Comparison of ENCODE assay signal across 20 cellular contexts in the genomic region with DNA sequence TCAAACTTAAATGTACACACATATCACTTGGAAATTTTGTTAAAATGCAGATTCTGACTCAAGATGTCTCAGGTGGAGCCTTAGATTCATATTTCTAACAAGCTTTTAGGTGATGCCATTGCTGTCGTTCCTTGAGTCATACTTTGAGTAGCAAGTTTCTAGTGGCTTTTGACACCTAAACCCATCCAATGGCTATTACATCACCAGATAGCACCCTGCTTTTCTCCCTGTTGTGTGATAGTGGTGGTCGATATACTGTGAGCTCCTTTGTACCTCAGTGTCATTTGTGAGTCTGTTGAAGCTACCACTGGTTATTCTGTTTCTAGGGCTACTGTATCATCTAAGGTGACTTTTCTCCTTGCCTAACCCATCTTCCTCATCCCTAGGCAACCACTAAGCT.
"Had no signal": no experiment of that assay in that cellular context is flagged by ENCODE, and none has a peak within 500 bp of the region (broad histone marks: within the 10 kb centered on the region; RNA-seq: fewer than 3 reads in every experiment).

No MANE protein-coding gene starts in this region.

- H3K9me3 Mint-ChIP-seq: activated T-helper 1 cell treated with anti-CD3 and anti-CD28 coated beads, Interleukin-12 subunit alpha, Interleukin-12 subunit beta, Interleukin-2, Interleukin-4 antibody, amounts not matched to agents 30 ng/mL and 10 ng/mL and 1 ng/mL, durations not matched to agents 14 hours and 24 hours and 36 hours had no signal

- H3K27ac Mint-ChIP-seq: activated T-helper 1 cell treated with anti-CD3 and anti-CD28 coated beads, Interleukin-12 subunit alpha, Interleukin-12 subunit beta, Interleukin-2, Interleukin-4 antibody, amounts not matched to agents 30 ng/mL and 10 ng/mL and 1 ng/mL, durations not matched to agents 14 hours and 24 hours and 36 hours; progenitor cell of endocrine pancreas; stimulated activated memory B cell treated with anti-CD40 and anti-IgM and Interleukin-4, amounts not matched to agents 10 μg/mL and 1 μg/mL and 100 μg/mL, for 72 hours had no signal

- H3K4me3 ChIP-seq: colonic mucosa, left ventricle myocardium inferior, mucosa of descending colon, ovary, right lobe of liver, SJCRH30, tibial nerve had no signal

- DNase-seq: activated CD4-positive, alpha-beta T cell treated with anti-CD3 and anti-CD28 coated beads for 4 hours; activated gamma-delta T cell; activated naive CD4-positive, alpha-beta T cell treated with anti-CD3 and anti-CD28 coated beads, Interleukin-2, amount 50 U/mL, for 16 hours; anterior cingulate cortex; cerebellar nuclear complex; colonic mucosa; effector CD8-positive, alpha-beta T cell; islet precursor cell; left ventricle myocardium inferior; mucosa of descending colon; ovary; right lobe of liver; SJCRH30; stimulated activated CD4-positive, alpha-beta T cell treated with anti-CD3 and anti-CD28 coated beads, Interleukin-12 subunit alpha, Interleukin-12 subunit beta, amount 100 ng/mL, for 4 hours; stimulated activated CD4-positive, alpha-beta T cell treated with anti-CD3 and anti-CD28 coated beads, Interleukin-4, amount 100 ng/mL, for 24 hours had no signal

- H3K4me3 Mint-ChIP-seq: activated T-helper 1 cell treated with anti-CD3 and anti-CD28 coated beads, Interleukin-12 subunit alpha, Interleukin-12 subunit beta, Interleukin-2, Interleukin-4 antibody, amounts not matched to agents 30 ng/mL and 10 ng/mL and 1 ng/mL, durations not matched to agents 14 hours and 24 hours and 36 hours; stimulated activated memory B cell treated with anti-CD40 and anti-IgM and Interleukin-4, amounts not matched to agents 10 μg/mL and 1 μg/mL and 100 μg/mL, for 72 hours had no signal

- H3K4me1 Mint-ChIP-seq: stimulated activated memory B cell treated with anti-CD40 and anti-IgM and Interleukin-4, amounts not matched to agents 10 μg/mL and 1 μg/mL and 100 μg/mL, for 72 hours had no signal

- ATAC-seq: mucosa of descending colon; right lobe of liver; SK-N-SH treated with all-trans-retinoic acid at 6 μM for 48 hours; stimulated activated memory B cell treated with anti-CD40 and anti-IgM and Interleukin-4, amounts not matched to agents 10 μg/mL and 1 μg/mL and 100 μg/mL, for 72 hours had no signal

- H3K27me3 Mint-ChIP-seq: progenitor cell of endocrine pancreas; stimulated activated memory B cell treated with anti-CD40 and anti-IgM and Interleukin-4, amounts not matched to agents 10 μg/mL and 1 μg/mL and 100 μg/mL, for 72 hours had no signal
